ENCODE assay signal across 19 cellular contexts in genomic region chr2:41127351-41127750, GRCh38.
A peak's percentile ranks its signal among the peaks of the same experiment; 100 is the strongest.
DNase-seq lines count a peak whose midpoint lies in the region; ATAC-seq and TF ChIP-seq lines count a peak whose summit lies in the region.
"Had no signal": no experiment of that assay in that cellular context is flagged by ENCODE, and none has a peak within 500 bp of the region (broad histone marks: within the 10 kb centered on the region; RNA-seq: fewer than 3 reads in every experiment).

No MANE protein-coding gene starts in this region.

- no peak for ATAC-seq in HG03571 (IDR thresholded peaks at IDR 0.05; ENCODE audit: unreplicated experiment)
- ATAC-seq in GM18511 (IDR thresholded peaks at IDR 0.05; ENCODE audit: unreplicated experiment) = no peak
- ATAC-seq: T-cell had no signal

- H3K4me3 ChIP-seq in fibroblast of mammary gland (ENCODE audit: control insufficient read depth, low read depth, low read length) = no peak overlapping the region
- H3K4me3 ChIP-seq: SK-N-MC had no signal

- DNase-seq in NCI-H2081 (lab: John Stamatoyannopoulos, UW) (peak; percentile 13 to 68), NCI-H2081 treated with DMSO at 0.1 percent for 48 hours (lab: John Stamatoyannopoulos, UW) (no peak), LHCN-M2 (ENCODE audit: low read depth) (peak; percentile 1), NCI-H2171 treated with DMSO at 0.1 percent for 48 hours (lab: John Stamatoyannopoulos, UW) (peak; percentile 62), fibroblast of mammary gland (ENCODE audit: low read depth) (peak; percentile 2), GM19238 (ENCODE audit: insufficient read length, low spot score) (no peak)
- DNase-seq: 8988T; CD4-positive, alpha-beta T cell; Karpas-422; MM.1S; NCI-H1092; NCI-H187; NCI-H510A treated with DMSO at 0.1 percent for 48 hours; OCI-M1; Right ventricle myocardium superior; T-cell had no signal

- TF ChIP-seq CTCF in fibroblast of mammary gland (conservative IDR thresholded peaks at IDR 0.05; ENCODE audit: control insufficient read depth, insufficient read depth, low read depth, low read length) = no peak

Comparison
In these comparisons a context has a peak if more than half of its experiments do, and no peak if none do; other contexts are left out.
1. DNase-seq: peak in NCI-H2081 (2 of 2), LHCN-M2 (single experiment), NCI-H2171 treated with DMSO at 0.1 percent for 48 hours (single experiment) and fibroblast of mammary gland (single experiment); none in NCI-H2081 treated with DMSO at 0.1 percent for 48 hours (single experiment) and GM19238 (single experiment).